Comparison of ENCODE assay signal across 26 cellular contexts in the genomic region with DNA sequence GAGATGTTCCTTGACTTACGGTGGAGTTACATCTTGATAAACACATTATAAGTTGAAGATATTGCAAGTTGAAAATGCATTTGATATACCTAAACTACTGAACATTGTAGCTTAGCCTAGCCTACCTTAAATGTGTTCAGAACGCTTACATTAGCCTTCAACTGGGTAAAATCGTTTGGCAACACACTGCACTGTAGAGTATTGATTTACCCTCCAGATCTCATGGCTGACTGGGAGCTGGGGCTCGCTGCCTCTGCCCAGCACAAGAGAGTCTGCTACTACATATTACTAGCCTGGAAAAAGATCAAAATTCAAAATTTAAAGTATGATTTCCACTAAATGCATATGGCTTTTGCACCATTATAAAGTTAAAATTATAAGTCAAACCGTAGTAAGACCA. TPM values are rescaled to one million over a fixed set of nuclear protein-coding genes. Genes with fewer than 3 reads are reported as not detected.
"Had no signal": no experiment of that assay in that cellular context is flagged by ENCODE, and none has a peak within 500 bp of the region (broad histone marks: within the 10 kb centered on the region; RNA-seq: fewer than 3 reads in every experiment).

No MANE protein-coding gene starts in this region.

- H3K9me3 Mint-ChIP-seq: activated CD8-positive, alpha-beta T cell treated with anti-CD3 and anti-CD28 coated beads for 36 hours; activated naive CD8-positive, alpha-beta T cell treated with anti-CD3 and anti-CD28 coated beads, Interleukin-2, amount 10 ng/mL, durations not matched to agents 7 days and 5 days had no signal

- H3K36me3 ChIP-seq: adrenal gland, Peyer's patch, SJCRH30, WERI-Rb-1 had no signal

- FAIRE-seq: bronchial epithelial cell had no signal

- H3K4me3 ChIP-seq: adrenal gland, Peyer's patch, SJCRH30 had no signal

- H3K4me2 ChIP-seq: KMS-11, SK-N-SH had no signal

- H3K4me3 Mint-ChIP-seq: activated CD4-positive, alpha-beta T cell treated with anti-CD3 and anti-CD28 coated beads for 36 hours; activated CD8-positive, alpha-beta T cell treated with anti-CD3 and anti-CD28 coated beads for 36 hours; activated naive CD8-positive, alpha-beta T cell treated with anti-CD3 and anti-CD28 coated beads, Interleukin-2, amount 10 ng/mL, durations not matched to agents 7 days and 5 days had no signal

- H3K27me3 ChIP-seq: adrenal gland, Peyer's patch, SJCRH30 had no signal

- H3K27ac ChIP-seq: adrenal gland, KMS-11, Peyer's patch, RWPE1, SJCRH30, WERI-Rb-1 had no signal

- H3K27ac Mint-ChIP-seq: activated CD4-positive, alpha-beta T cell treated with anti-CD3 and anti-CD28 coated beads for 36 hours; activated CD8-positive, alpha-beta T cell treated with anti-CD3 and anti-CD28 coated beads for 36 hours; activated naive CD8-positive, alpha-beta T cell treated with anti-CD3 and anti-CD28 coated beads, Interleukin-2, amount 10 ng/mL, durations not matched to agents 7 days and 5 days had no signal

- H3K9me3 ChIP-seq: adrenal gland, Peyer's patch, SJCRH30, SK-N-SH had no signal

- H3K4me1 ChIP-seq: adrenal gland, SJCRH30 had no signal

- DNase-seq: activated CD4-positive, alpha-beta T cell treated with anti-CD3 and anti-CD28 coated beads for 36 hours; activated CD4-positive, alpha-beta T cell treated with anti-CD3 and anti-CD28 coated beads, Interleukin-2, amount 50 U/mL, for 1 hour; activated CD8-positive, alpha-beta memory T cell treated with anti-CD3 and anti-CD28 coated beads, Interleukin-2, amount 50 U/mL, for 4 hours; activated CD8-positive, alpha-beta T cell treated with anti-CD3 and anti-CD28 coated beads for 36 hours; activated naive CD4-positive, alpha-beta T cell treated with anti-CD3 and anti-CD28 coated beads, Interleukin-2, amount 50 U/mL, for 16 hours; activated naive CD8-positive, alpha-beta T cell treated with anti-CD3 and anti-CD28 coated beads, Interleukin-2, amount 10 ng/mL, durations not matched to agents 7 days and 5 days; activated T-cell treated with anti-CD3 and anti-CD28 coated beads, Interleukin-2, amount 50 U/mL, for 1 hour; adrenal gland; anterior cingulate cortex; central memory CD4-positive, alpha-beta T cell; NCI-H1092; NCI-H1930; NCI-H2227 treated with DMSO at 0.1 percent for 48 hours; NCI-H510A; Peyer's patch; Right ventricle myocardium superior; SJCRH30; SK-N-SH; WERI-Rb-1 had no signal

- H3K36me3 Mint-ChIP-seq: activated naive CD8-positive, alpha-beta T cell treated with anti-CD3 and anti-CD28 coated beads, Interleukin-2, amount 10 ng/mL, durations not matched to agents 7 days and 5 days had no signal

RNA-seq across cellular contexts. Expression of gene AGR3, which starts 7.5 kb away (rescaled TPM):
- total RNA-seq: activated CD4-positive, alpha-beta T cell treated with anti-CD3 and anti-CD28 coated beads for 36 hours; activated CD8-positive, alpha-beta T cell treated with anti-CD3 and anti-CD28 coated beads for 36 hours; activated naive CD8-positive, alpha-beta T cell treated with anti-CD3 and anti-CD28 coated beads, Interleukin-2, amount 10 ng/mL, durations not matched to agents 7 days and 5 days; adrenal gland; bronchial epithelial cell; chondrocyte; MCF 10A; OCI-LY7; Right ventricle myocardium superior; SJCRH30; T-helper 2 cell treated with Interferon-gamma antibody and Interleukin-4, amounts not matched to agents 100 ng/mL and 5 ng/mL, for 36 hours had no signal
- polyA plus RNA-seq: adrenal gland, SK-N-SH had no signal
